ENCODE assay signal across 8 cellular contexts in the genomic region with DNA sequence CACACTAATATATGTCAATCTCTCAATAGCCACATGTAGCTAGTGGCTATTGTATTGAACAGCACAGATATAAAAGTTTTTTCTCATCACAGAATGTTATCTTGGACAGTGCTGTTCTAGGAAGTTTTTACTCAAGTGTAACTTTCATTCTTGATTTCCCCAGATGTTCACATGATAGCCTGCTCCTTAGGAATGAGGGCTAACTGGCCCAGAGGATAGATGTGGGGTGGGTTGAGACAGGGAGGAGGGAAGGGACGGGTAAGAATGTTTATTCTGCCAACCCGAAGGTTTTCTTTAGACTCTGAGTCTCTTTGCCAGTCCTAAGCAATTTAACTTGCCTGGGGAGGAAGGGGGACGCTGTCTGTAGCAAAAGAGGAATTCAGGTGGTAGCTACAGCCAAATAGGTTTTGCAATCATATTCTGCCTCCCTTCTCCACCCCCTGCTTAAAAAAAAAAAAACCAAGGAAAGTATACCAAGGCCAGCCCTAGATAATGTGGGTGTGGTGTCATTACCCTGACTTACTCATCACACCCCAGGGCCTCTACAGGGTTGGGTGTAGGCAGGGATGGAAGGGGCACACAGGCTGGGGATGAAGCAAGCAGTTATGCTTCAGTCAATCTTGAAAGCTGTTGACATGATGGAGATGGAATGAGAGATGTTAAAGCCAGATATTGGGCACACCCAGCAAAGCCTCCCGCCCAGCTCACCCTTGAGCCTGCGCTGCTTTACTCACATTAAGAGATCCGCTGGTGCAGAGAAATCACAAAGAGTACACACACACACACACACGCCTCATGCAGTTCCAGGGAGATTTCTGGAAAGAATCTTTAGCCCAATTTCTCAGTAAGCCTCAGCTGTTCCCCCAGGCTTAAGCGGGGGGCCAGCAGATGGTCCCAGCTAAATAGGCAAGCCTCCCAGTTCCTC. TPM values are rescaled to one million over a fixed set of nuclear protein-coding genes. Genes with fewer than 3 reads are reported as not detected.
DNase-seq lines count a peak whose midpoint lies in the region; ATAC-seq and TF ChIP-seq lines count a peak whose summit lies in the region.

No MANE protein-coding gene starts in this region.

- H3K27ac ChIP-seq in esophagus muscularis mucosa (replicated peaks in 1 of 4) (peak overlapping the region; percentile 82 to 83 (median 82)), prostate gland (peak overlapping the region; percentile 60 to 62)

- no peaks in the 10 kb centered on the region for H3K27me3 ChIP-seq in esophagus muscularis mucosa
- no peaks in the 10 kb centered on the region for H3K27me3 ChIP-seq in prostate gland (replicated peaks; ENCODE audit: insufficient read depth)

- 39% methylated on average over 8 of the region's 8 CpGs for WGBS in esophagus muscularis mucosa
- WGBS in prostate gland, result 53% methylated on average over 8 of the region's 8 CpGs

- peak overlapping the region in 1 of 4 donors; percentile 9 for H3K4me3 ChIP-seq in esophagus muscularis mucosa
- no peak overlapping the region for H3K4me3 ChIP-seq in prostate gland

- TF ChIP-seq EP300 in esophagus muscularis mucosa (IDR thresholded peaks at IDR 0.05), result no peak

- intact Hi-C loops in esophagus muscularis mucosa (cut with DNase I), result loop anchor here (5.0 kb wide), 1 partner anchor 53 kb away; no protein-coding TSS in a partner anchor
- intact Hi-C loops in prostate gland (cut with DNase I), result loop anchor here (10.0 kb wide), 1 partner anchor 51 kb away; no protein-coding TSS in a partner anchor

- DNase-seq in GM04503 (ENCODE audit: low read depth), result peak; percentile 96
- peak; percentile 91 for DNase-seq in OCI-M1 (lab: John Stamatoyannopoulos, UW)
- no peak for DNase-seq in esophagus muscularis mucosa (ENCODE audit: extremely low spot score)
- DNase-seq in prostate gland (ENCODE audit: low spot score), result peak; percentile 37
- DNase-seq in activated effector memory CD4-positive, alpha-beta T cell treated with Interleukin-2 at 50 U/mL for 16 hours, result no peak
- no peak for DNase-seq in GM19238 (ENCODE audit: insufficient read length, low spot score)
- no peak for DNase-seq in stimulated activated CD4-positive, alpha-beta T cell treated with anti-CD3 and anti-CD28 coated beads, Interleukin-2, amount 100 ng/mL, for 24 hours

- TF ChIP-seq CTCF in esophagus muscularis mucosa (IDR thresholded peaks at IDR 0.05), result no peak
- TF ChIP-seq CTCF in prostate gland (IDR thresholded peaks at IDR 0.05), result no peak

- no peaks in the 10 kb centered on the region for H3K9me3 ChIP-seq in esophagus muscularis mucosa
- no peaks in the 10 kb centered on the region for H3K9me3 ChIP-seq in prostate gland

- H3K36me3 ChIP-seq in esophagus muscularis mucosa (peaks cover 0 to 9% (median 1%) of the 10 kb centered on the region in 4 donors), prostate gland (no peaks in the 10 kb centered on the region)

- ATAC-seq in GM21367 (IDR thresholded peaks at IDR 0.05; ENCODE audit: unreplicated experiment), result no peak

- TF ChIP-seq POLR2A in esophagus muscularis mucosa (IDR thresholded peaks at IDR 0.05; ENCODE audit: low read depth) (no peak), prostate gland (IDR thresholded peaks at IDR 0.05) (no peak)

- peaks cover 66 to 85% (median 76%) of the 10 kb centered on the region in 4 donors for H3K4me1 ChIP-seq in esophagus muscularis mucosa
- peaks cover 2% of the 10 kb centered on the region for H3K4me1 ChIP-seq in prostate gland (replicated peaks)

RNA-seq across cellular contexts. Expression of gene PLXNA2, which starts 59.9 kb away (rescaled TPM):
- 10 to 100 TPM; 19.8 to 41.6 (median 27.9) TPM for total RNA-seq in esophagus muscularis mucosa
- total RNA-seq in prostate gland, result 1 to 10 TPM; 7.3 to 8.9 TPM

Comparison
In these comparisons a context has a peak if more than half of its experiments do, and no peak if none do; other contexts are left out.
1. DNase-seq: peak in GM04503 (single experiment), OCI-M1 (single experiment) and prostate gland (single experiment); none in esophagus muscularis mucosa (single experiment), activated effector memory CD4-positive, alpha-beta T cell treated with Interleukin-2 at 50 U/mL for 16 hours (single experiment), GM19238 (single experiment) and stimulated activated CD4-positive, alpha-beta T cell treated with anti-CD3 and anti-CD28 coated beads, Interleukin-2, amount 100 ng/mL, for 24 hours (0 of 2).